In the genomic region with DNA sequence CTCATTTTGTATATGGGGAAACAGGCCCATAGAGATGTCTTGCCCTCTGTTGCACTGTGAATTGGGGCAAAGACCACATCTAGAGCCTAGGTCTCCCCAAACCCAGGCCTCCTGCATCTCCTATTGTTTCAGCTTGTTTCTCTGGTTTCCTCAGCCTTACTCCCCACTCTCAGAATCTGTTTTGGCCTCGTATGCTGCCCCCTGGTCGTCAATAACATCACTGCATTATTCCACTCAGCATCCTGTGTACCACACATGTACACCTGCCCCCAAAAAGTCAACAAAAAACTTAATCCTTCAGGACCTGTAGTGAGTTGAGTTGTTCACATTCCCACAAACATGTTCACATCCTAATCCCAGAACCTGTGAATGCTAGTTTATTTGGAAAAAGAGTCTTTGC, we compare ENCODE assay signal across 8 cellular contexts.
DNase-seq lines count a peak whose midpoint lies in the region; ATAC-seq and TF ChIP-seq lines count a peak whose summit lies in the region.

No MANE protein-coding gene starts in this region.

- peaks cover 11% of the 10 kb centered on the region for H3K4me1 Mint-ChIP-seq in neural crest cell

- no peak for ATAC-seq in GM18873 (IDR thresholded peaks at IDR 0.05; ENCODE audit: low FRiP score, unreplicated experiment)
- ATAC-seq in GM19463 (IDR thresholded peaks at IDR 0.05; ENCODE audit: unreplicated experiment) = no peak
- ATAC-seq in activated CD4-positive, CD25-positive, alpha-beta regulatory T cell treated with anti-CD3 and anti-CD28 coated beads, Interleukin-2, amount 50 U/mL, for 24 hours = no peak

- TF ChIP-seq CTCF in neural crest cell (conservative IDR thresholded peaks at IDR 0.05) = peak; percentile 63

- H3K4me3 Mint-ChIP-seq in neural crest cell = no peak overlapping the region

- DNase-seq in ELF-1 (ENCODE audit: low read depth, low spot score) = peak; percentile 18
- DNase-seq in HPDE6-E6E7 (ENCODE audit: extremely low spot score) = peak; percentile 13
- peak; percentile 2 for DNase-seq in cerebellar cortex (ENCODE audit: low spot score)
- peak; percentile 26 for DNase-seq in neural crest cell (ENCODE audit: low read depth, low spot score)
- DNase-seq in NCI-H446 (lab: John Stamatoyannopoulos, UW) = no peak

- H3K36me3 Mint-ChIP-seq in neural crest cell (ENCODE audit: low read depth) = no peaks in the 10 kb centered on the region

- H3K27me3 Mint-ChIP-seq in neural crest cell (ENCODE audit: low read depth) = no peaks in the 10 kb centered on the region

- no peak overlapping the region for H3K27ac Mint-ChIP-seq in neural crest cell (ENCODE audit: unreplicated experiment)

- H3K9me3 Mint-ChIP-seq in neural crest cell = no peaks in the 10 kb centered on the region

Comparison
In these comparisons a context has a peak if more than half of its experiments do, and no peak if none do; other contexts are left out.
1. DNase-seq: peak in ELF-1 (single experiment), HPDE6-E6E7 (single experiment), cerebellar cortex (single experiment) and neural crest cell (single experiment); none in NCI-H446 (0 of 2).